Comparison of ENCODE assay signal across 1 cellular context in the genomic region with DNA sequence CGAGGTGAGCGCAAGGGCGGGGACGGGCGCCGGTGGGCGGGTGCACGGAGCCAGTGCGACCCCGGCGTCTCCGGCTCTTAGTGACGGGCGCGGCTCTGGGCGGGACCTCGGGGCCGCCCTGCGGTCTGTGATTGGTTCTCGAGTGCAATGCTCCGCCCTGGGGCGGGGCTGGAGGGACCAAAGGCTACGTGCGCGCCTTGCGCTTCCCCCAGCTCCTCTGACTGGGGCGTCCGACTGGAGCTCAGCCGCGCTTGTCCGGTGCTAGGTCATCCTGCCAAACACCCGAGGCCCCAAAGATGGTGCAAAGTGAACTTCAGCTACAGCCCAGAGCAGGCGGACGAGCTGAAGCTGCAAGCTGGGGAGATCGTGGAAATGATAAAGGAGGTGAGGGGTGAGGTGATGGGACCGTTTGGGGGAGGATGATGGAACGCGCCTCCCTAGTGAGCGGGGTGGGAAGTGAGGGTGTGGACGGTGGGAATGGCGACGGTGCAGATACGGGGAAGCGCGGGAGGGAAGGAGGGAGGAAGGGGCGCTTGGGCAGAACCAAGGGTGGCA.
A peak's percentile ranks its signal among the peaks of the same experiment; 100 is the strongest.
TF ChIP-seq lines count a peak whose summit lies in the region.

No MANE protein-coding gene starts in this region.

TF ChIP-seq in K562, 482 proteins besides CTCF, POLR2A, EP300 and RAD21 (continued from another document and continues in another):
- TF ChIP-seq ZBTB43 (CRISPR knock-in tag; IDR thresholded peaks at IDR 0.05) = no peak
- no peak for TF ChIP-seq CCAR2 (IDR thresholded peaks at IDR 0.05; ENCODE audit: low read depth, low read length)
- 0 out of 2 replicates have a peak, but pooled peaks have one; percentile 33 for TF ChIP-seq CHD2 (IDR thresholded peaks at IDR 0.05; ENCODE audit: low read depth, low read length)
- no peak for TF ChIP-seq PCBP1 (IDR thresholded peaks at IDR 0.05; ENCODE audit: low read depth, low read length, poor library complexity, severe bottlenecking)
- TF ChIP-seq POU5F1 (IDR thresholded peaks at IDR 0.05; ENCODE audit: borderline replicate concordance, low read depth, low read length, partially characterized antibody) = no peak
- no peak for TF ChIP-seq RBM22 (IDR thresholded peaks at IDR 0.05; ENCODE audit: low read depth, low read length, poor library complexity, severe bottlenecking)
- TF ChIP-seq MTA2 (IDR thresholded peaks at IDR 0.05; ENCODE audit: low read depth) = 0 out of 2 replicates have a peak, but pooled peaks have one; percentile 31
- peak; percentile 61; the same call in 1 of the 2 replicates for TF ChIP-seq MAX (CRISPR knock-in tag; IDR thresholded peaks at IDR 0.05)
- TF ChIP-seq ESRRA (IDR thresholded peaks at IDR 0.05; ENCODE audit: borderline replicate concordance, low read depth) = no peak
- TF ChIP-seq ZNF655 (CRISPR knock-in tag; IDR thresholded peaks at IDR 0.05) = no peak
- 0 out of 2 replicates have a peak, but pooled peaks have one; percentile 54 for TF ChIP-seq SMARCE1 (IDR thresholded peaks at IDR 0.05)
- no peak for TF ChIP-seq EZH2 (IDR thresholded peaks at IDR 0.05; ENCODE audit: borderline replicate concordance, low read depth, low read length)
- no peak for TF ChIP-seq ZFP1 (CRISPR knock-in tag; IDR thresholded peaks at IDR 0.05)
- no peak for TF ChIP-seq BRD4 (IDR thresholded peaks at IDR 0.05)
- TF ChIP-seq SMARCA4 (IDR thresholded peaks at IDR 0.05) = peak; percentile 65; the same call in 1 of the 2 replicates
- no peak for TF ChIP-seq NR1H2 (CRISPR knock-in tag; IDR thresholded peaks at IDR 0.05)
- TF ChIP-seq GATAD2A (IDR thresholded peaks at IDR 0.05) = no peak
- TF ChIP-seq ZNF354B (CRISPR knock-in tag; IDR thresholded peaks at IDR 0.05) = no peak
- TF ChIP-seq SIN3A (IDR thresholded peaks at IDR 0.05; ENCODE audit: borderline replicate concordance in 2 of 2, control insufficient read depth in 1 of 2, low read depth in 2 of 2, low read length in 2 of 2) = no peak; a peak in 1 of 4 replicates
- TF ChIP-seq POLR2B (IDR thresholded peaks at IDR 0.05; ENCODE audit: low read depth, partially characterized antibody) = peak; percentile 88
- TF ChIP-seq SMARCA5 (IDR thresholded peaks at IDR 0.05) = peak; percentile 70
- no peak for TF ChIP-seq HSF4 (CRISPR knock-in tag; IDR thresholded peaks at IDR 0.05; ENCODE audit: borderline replicate concordance)
- no peak for TF ChIP-seq FOXJ3 (CRISPR knock-in tag; IDR thresholded peaks at IDR 0.05)
- peak; percentile 66; the same call in 1 of the 2 replicates for TF ChIP-seq TARDBP (IDR thresholded peaks at IDR 0.05)
- TF ChIP-seq MTA3 (IDR thresholded peaks at IDR 0.05; ENCODE audit: borderline replicate concordance) = no peak
- no peak for TF ChIP-seq ATF6 (CRISPR knock-in tag; IDR thresholded peaks at IDR 0.05)
- TF ChIP-seq NR2C2 (CRISPR knock-in tag; IDR thresholded peaks at IDR 0.05) = no peak
- peak; percentile 58; the same call in 1 of the 2 replicates for TF ChIP-seq NR2C2 (tag; IDR thresholded peaks at IDR 0.05)
- TF ChIP-seq, protein P1, sequence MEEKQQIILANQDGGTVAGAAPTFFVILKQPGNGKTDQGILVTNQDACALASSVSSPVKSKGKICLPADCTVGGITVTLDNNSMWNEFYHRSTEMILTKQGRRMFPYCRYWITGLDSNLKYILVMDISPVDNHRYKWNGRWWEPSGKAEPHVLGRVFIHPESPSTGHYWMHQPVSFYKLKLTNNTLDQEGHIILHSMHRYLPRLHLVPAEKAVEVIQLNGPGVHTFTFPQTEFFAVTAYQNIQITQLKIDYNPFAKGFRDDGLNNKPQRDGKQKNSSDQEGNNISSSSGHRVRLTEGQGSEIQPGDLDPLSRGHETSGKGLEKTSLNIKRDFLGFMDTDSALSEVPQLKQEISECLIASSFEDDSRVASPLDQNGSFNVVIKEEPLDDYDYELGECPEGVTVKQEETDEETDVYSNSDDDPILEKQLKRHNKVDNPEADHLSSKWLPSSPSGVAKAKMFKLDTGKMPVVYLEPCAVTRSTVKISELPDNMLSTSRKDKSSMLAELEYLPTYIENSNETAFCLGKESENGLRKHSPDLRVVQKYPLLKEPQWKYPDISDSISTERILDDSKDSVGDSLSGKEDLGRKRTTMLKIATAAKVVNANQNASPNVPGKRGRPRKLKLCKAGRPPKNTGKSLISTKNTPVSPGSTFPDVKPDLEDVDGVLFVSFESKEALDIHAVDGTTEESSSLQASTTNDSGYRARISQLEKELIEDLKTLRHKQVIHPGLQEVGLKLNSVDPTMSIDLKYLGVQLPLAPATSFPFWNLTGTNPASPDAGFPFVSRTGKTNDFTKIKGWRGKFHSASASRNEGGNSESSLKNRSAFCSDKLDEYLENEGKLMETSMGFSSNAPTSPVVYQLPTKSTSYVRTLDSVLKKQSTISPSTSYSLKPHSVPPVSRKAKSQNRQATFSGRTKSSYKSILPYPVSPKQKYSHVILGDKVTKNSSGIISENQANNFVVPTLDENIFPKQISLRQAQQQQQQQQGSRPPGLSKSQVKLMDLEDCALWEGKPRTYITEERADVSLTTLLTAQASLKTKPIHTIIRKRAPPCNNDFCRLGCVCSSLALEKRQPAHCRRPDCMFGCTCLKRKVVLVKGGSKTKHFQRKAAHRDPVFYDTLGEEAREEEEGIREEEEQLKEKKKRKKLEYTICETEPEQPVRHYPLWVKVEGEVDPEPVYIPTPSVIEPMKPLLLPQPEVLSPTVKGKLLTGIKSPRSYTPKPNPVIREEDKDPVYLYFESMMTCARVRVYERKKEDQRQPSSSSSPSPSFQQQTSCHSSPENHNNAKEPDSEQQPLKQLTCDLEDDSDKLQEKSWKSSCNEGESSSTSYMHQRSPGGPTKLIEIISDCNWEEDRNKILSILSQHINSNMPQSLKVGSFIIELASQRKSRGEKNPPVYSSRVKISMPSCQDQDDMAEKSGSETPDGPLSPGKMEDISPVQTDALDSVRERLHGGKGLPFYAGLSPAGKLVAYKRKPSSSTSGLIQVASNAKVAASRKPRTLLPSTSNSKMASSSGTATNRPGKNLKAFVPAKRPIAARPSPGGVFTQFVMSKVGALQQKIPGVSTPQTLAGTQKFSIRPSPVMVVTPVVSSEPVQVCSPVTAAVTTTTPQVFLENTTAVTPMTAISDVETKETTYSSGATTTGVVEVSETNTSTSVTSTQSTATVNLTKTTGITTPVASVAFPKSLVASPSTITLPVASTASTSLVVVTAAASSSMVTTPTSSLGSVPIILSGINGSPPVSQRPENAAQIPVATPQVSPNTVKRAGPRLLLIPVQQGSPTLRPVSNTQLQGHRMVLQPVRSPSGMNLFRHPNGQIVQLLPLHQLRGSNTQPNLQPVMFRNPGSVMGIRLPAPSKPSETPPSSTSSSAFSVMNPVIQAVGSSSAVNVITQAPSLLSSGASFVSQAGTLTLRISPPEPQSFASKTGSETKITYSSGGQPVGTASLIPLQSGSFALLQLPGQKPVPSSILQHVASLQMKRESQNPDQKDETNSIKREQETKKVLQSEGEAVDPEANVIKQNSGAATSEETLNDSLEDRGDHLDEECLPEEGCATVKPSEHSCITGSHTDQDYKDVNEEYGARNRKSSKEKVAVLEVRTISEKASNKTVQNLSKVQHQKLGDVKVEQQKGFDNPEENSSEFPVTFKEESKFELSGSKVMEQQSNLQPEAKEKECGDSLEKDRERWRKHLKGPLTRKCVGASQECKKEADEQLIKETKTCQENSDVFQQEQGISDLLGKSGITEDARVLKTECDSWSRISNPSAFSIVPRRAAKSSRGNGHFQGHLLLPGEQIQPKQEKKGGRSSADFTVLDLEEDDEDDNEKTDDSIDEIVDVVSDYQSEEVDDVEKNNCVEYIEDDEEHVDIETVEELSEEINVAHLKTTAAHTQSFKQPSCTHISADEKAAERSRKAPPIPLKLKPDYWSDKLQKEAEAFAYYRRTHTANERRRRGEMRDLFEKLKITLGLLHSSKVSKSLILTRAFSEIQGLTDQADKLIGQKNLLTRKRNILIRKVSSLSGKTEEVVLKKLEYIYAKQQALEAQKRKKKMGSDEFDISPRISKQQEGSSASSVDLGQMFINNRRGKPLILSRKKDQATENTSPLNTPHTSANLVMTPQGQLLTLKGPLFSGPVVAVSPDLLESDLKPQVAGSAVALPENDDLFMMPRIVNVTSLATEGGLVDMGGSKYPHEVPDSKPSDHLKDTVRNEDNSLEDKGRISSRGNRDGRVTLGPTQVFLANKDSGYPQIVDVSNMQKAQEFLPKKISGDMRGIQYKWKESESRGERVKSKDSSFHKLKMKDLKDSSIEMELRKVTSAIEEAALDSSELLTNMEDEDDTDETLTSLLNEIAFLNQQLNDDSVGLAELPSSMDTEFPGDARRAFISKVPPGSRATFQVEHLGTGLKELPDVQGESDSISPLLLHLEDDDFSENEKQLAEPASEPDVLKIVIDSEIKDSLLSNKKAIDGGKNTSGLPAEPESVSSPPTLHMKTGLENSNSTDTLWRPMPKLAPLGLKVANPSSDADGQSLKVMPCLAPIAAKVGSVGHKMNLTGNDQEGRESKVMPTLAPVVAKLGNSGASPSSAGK (IDR thresholded peaks at IDR 0.05) = no peak
- no peak for TF ChIP-seq GTF2A2 (tag; IDR thresholded peaks at IDR 0.05)
- no peak for TF ChIP-seq MECOM (CRISPR knock-in tag; IDR thresholded peaks at IDR 0.05)
- no peak for TF ChIP-seq ZKSCAN1 (IDR thresholded peaks at IDR 0.05; ENCODE audit: low read depth, low read length)
- TF ChIP-seq HDAC1 (IDR thresholded peaks at IDR 0.05) = peak in 1 of 2 experiments; percentile 92; a peak in 2 of 4 replicates
- TF ChIP-seq DPF2 (IDR thresholded peaks at IDR 0.05) = peak; percentile 59; the same call in 1 of the 2 replicates
- TF ChIP-seq SP2 (IDR thresholded peaks at IDR 0.05; ENCODE audit: extremely low read depth, low read depth, low read length, poor library complexity, severe bottlenecking) = peak; percentile 25
- TF ChIP-seq GTF2E2 (tag; IDR thresholded peaks at IDR 0.05) = no peak
- no peak for TF ChIP-seq NFE2L1 (tag; IDR thresholded peaks at IDR 0.05; ENCODE audit: borderline replicate concordance, low read depth)
- TF ChIP-seq, protein P2, sequence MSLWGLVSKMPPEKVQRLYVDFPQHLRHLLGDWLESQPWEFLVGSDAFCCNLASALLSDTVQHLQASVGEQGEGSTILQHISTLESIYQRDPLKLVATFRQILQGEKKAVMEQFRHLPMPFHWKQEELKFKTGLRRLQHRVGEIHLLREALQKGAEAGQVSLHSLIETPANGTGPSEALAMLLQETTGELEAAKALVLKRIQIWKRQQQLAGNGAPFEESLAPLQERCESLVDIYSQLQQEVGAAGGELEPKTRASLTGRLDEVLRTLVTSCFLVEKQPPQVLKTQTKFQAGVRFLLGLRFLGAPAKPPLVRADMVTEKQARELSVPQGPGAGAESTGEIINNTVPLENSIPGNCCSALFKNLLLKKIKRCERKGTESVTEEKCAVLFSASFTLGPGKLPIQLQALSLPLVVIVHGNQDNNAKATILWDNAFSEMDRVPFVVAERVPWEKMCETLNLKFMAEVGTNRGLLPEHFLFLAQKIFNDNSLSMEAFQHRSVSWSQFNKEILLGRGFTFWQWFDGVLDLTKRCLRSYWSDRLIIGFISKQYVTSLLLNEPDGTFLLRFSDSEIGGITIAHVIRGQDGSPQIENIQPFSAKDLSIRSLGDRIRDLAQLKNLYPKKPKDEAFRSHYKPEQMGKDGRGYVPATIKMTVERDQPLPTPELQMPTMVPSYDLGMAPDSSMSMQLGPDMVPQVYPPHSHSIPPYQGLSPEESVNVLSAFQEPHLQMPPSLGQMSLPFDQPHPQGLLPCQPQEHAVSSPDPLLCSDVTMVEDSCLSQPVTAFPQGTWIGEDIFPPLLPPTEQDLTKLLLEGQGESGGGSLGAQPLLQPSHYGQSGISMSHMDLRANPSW (CRISPR knock-in tag; IDR thresholded peaks at IDR 0.05) = peak; percentile 75; the same call in 1 of the 2 replicates
- no peak for TF ChIP-seq HOXB6 (CRISPR knock-in tag; IDR thresholded peaks at IDR 0.05; ENCODE audit: borderline replicate concordance)
- peak in 1 of 2 experiments; percentile 18; a peak in 1 of 4 replicates for TF ChIP-seq FOXK2 (conservative IDR thresholded peaks at IDR 0.05 in 1 of 2, IDR thresholded peaks at IDR 0.05 in 1 of 2; ENCODE audit: low read depth in 2 of 2)
- TF ChIP-seq ZNF444 (CRISPR knock-in tag; IDR thresholded peaks at IDR 0.05) = no peak
